6 cellular contexts compared by ENCODE assay signal in the genomic region with DNA sequence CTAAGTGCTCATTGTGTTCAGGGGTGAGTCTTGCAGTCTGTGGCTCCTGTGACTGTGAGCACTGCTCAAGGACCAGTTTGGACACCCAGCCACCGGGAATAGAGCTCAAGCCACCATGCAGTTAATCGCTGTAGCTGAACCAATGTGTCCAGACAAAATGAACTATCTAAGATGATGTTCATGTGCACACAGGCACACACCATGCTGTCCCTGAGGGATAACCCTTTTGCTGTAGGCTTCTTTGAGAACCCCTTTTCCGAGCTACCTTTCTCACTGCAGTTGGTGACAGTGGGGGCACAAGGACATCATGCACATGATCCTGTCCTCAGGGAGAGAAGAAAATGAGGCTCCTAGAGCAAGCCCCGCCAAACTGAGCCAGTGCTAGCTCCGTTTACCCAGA.
"Had no signal": no experiment of that assay in that cellular context is flagged by ENCODE, and none has a peak within 500 bp of the region (broad histone marks: within the 10 kb centered on the region; RNA-seq: fewer than 3 reads in every experiment).

No MANE protein-coding gene starts in this region.

- H3K27ac Mint-ChIP-seq: GM23338, H9 had no signal

- ATAC-seq: GM23338, K562 had no signal

- DNase-seq: H9, HCEC 1CT, IMR-90, KG1 had no signal

- H3K4me3 Mint-ChIP-seq: GM23338, H9 had no signal

- H3K9me3 Mint-ChIP-seq: GM23338, H9 had no signal

- H3K4me3 ChIP-seq: GM23338, K562 had no signal
